In genomic region chr9:21017092-21017491, GRCh38 we compare ENCODE assay signal across 12 cellular contexts. TPM values are rescaled to one million over a fixed set of nuclear protein-coding genes. Genes with fewer than 3 reads are reported as not detected.
A peak's percentile ranks its signal among the peaks of the same experiment; 100 is the strongest.
DNase-seq lines count a peak whose midpoint lies in the region; ATAC-seq and TF ChIP-seq lines count a peak whose summit lies in the region.
"Had no signal": no experiment of that assay in that cellular context is flagged by ENCODE, and none has a peak within 500 bp of the region (broad histone marks: within the 10 kb centered on the region; RNA-seq: fewer than 3 reads in every experiment).

No MANE protein-coding gene starts in this region.

- DNase-seq in A172 (ENCODE audit: low spot score) (peak; percentile 39), HS-27A (ENCODE audit: low read depth) (peak; percentile 47), amniotic stem cell (lab: John Stamatoyannopoulos, UW) (peak; percentile 41), foreskin fibroblast (peak; percentile 82 to 91), prostate gland (ENCODE audit: low spot score) (no peak), hippocampal formation (lab: John Stamatoyannopoulos, UW) (no peak), left colon (no peak), upper lobe of right lung (no peak)
- DNase-seq: activated gamma-delta T cell, NCI-H1436, NCI-H2227 treated with DMSO at 0.1 percent for 48 hours, transverse colon had no signal

- H3K27ac ChIP-seq in prostate gland = no peak overlapping the region
- H3K27ac ChIP-seq in upper lobe of right lung = no peak overlapping the region
- H3K27ac ChIP-seq: transverse colon had no signal

- intact Hi-C loops in prostate gland (cut with DNase I) = no loop called here
- intact Hi-C loops in left colon (cut with DNase I, micrococcal nuclease) = no loop called here
- intact Hi-C loops in upper lobe of right lung (cut with DNase I) = no loop called here

- H3K4me1 ChIP-seq in prostate gland (replicated peaks) (no peaks in the 10 kb centered on the region), upper lobe of right lung (no peaks in the 10 kb centered on the region)

- H3K4me3 ChIP-seq in foreskin fibroblast (ENCODE audit: low read depth in 1 of 2, low read length in 2 of 2) (no peak overlapping the region), prostate gland (no peak overlapping the region), upper lobe of right lung (no peak overlapping the region)
- H3K4me3 ChIP-seq: transverse colon had no signal

- H3K9me3 ChIP-seq in prostate gland = no peaks in the 10 kb centered on the region
- H3K9me3 ChIP-seq in upper lobe of right lung = no peaks in the 10 kb centered on the region
- H3K9me3 ChIP-seq: transverse colon had no signal

- no peak for TF ChIP-seq POLR2A in prostate gland (IDR thresholded peaks at IDR 0.05)

- whole genome bisulfite sequencing in prostate gland = 59% methylated on average over 2 of the region's 2 CpGs

- H3K27me3 ChIP-seq in prostate gland (replicated peaks; ENCODE audit: insufficient read depth) (no peaks in the 10 kb centered on the region), upper lobe of right lung (no peaks in the 10 kb centered on the region)
- H3K27me3 ChIP-seq: transverse colon had no signal

- ATAC-seq in left colon = no peak
- ATAC-seq in upper lobe of right lung = no peak

- H3K36me3 ChIP-seq in prostate gland (no peaks in the 10 kb centered on the region), upper lobe of right lung (peaks cover 17% of the 10 kb centered on the region)
- H3K36me3 ChIP-seq: transverse colon had no signal

- TF ChIP-seq CTCF in foreskin fibroblast (IDR thresholded peaks at IDR 0.05; ENCODE audit: low read depth, low read length) (no peak), prostate gland (IDR thresholded peaks at IDR 0.05) (no peak), upper lobe of right lung (IDR thresholded peaks at IDR 0.05) (no peak)

RNA-seq across cellular contexts. Expression of gene HACD4, which starts 14.3 kb away (rescaled TPM):
- not detected in 2 replicates for total RNA-seq in A172 (2014; rRNA removed; shearing (Covaris generic))
- total RNA-seq in prostate gland = 1 to 10 TPM; 2.4 to 3.1 TPM
- 1 to 10 TPM in 1 of 2 donors, under 1 TPM in 1; 0.52 to 2.3 TPM for total RNA-seq in left colon
- 10.6 TPM for total RNA-seq in upper lobe of right lung

Comparison
In these comparisons a context has a peak if more than half of its experiments do, and no peak if none do; other contexts are left out.
1. DNase-seq: peak in A172 (single experiment), HS-27A (single experiment), amniotic stem cell (single experiment) and foreskin fibroblast (2 of 2); none in prostate gland (single experiment), hippocampal formation (0 of 2), left colon (0 of 2) and upper lobe of right lung (single experiment).